Comparison of ENCODE assay signal across 14 cellular contexts in the genomic region with DNA sequence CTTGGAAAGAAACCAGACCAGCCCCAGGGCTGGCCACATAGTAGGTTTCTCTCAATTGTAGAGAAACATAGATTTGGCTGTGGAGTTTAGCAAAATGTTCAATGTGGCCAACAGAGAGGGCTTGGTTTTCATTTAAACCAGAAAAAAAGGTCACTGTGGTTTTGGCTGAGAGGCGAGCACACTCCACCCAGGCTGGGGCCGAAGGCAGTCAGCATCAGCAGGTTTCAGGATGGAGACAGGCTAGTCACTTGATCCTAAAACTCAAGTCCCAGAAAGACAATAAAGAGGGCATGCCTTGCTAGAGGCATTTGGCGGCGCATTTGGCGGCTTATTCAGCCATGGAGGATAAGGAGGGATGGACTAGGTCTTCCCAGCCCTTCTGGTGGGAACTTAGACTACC. TPM values are rescaled to one million over a fixed set of nuclear protein-coding genes. Genes with fewer than 3 reads are reported as not detected.
DNase-seq lines count a peak whose midpoint lies in the region; ATAC-seq, FAIRE-seq and TF ChIP-seq lines count a peak whose summit lies in the region.
"Had no signal": no experiment of that assay in that cellular context is flagged by ENCODE, and none has a peak within 500 bp of the region (broad histone marks: within the 10 kb centered on the region; RNA-seq: fewer than 3 reads in every experiment).

No MANE protein-coding gene starts in this region.

- peak overlapping the region; percentile 69 to 79 for H3K27ac ChIP-seq in A549
- H3K27ac ChIP-seq: neural progenitor cell had no signal

- no peak for TF ChIP-seq CTCF in A549 (IDR thresholded peaks at IDR 0.05)
- no peak for TF ChIP-seq CTCF in osteocyte (IDR thresholded peaks at IDR 0.05)

- no peak for TF ChIP-seq RAD21 in A549 (conservative IDR thresholded peaks at IDR 0.05 in 1 of 2, IDR thresholded peaks at IDR 0.05 in 1 of 2)

- POLR2A ChIA-PET in A549 (lab: Yijun Ruan, JAX): no interaction called here

- H3K9me3 ChIP-seq in A549: peaks cover 17% of the 10 kb centered on the region
- H3K9me3 ChIP-seq: BE2C had no signal

- H3K9me3 Mint-ChIP-seq in T-helper 1 cell treated with Interleukin-12 subunit alpha and Interleukin-12 subunit beta and Interleukin-4 antibody, amounts not matched to agents 30 μg/mL and 1 μg/mL, for 36 hours: peaks cover 5% of the 10 kb centered on the region
- H3K9me3 Mint-ChIP-seq in osteocyte (ENCODE audit: unreplicated experiment): peaks cover 7% of the 10 kb centered on the region
- H3K9me3 Mint-ChIP-seq: neural progenitor cell had no signal

- no peak for ATAC-seq in A549
- peak; percentile 49 for ATAC-seq in GM19351 (IDR thresholded peaks at IDR 0.05; ENCODE audit: unreplicated experiment)
- no peak for ATAC-seq in HG03039 (IDR thresholded peaks at IDR 0.05; ENCODE audit: unreplicated experiment)
- no peak for ATAC-seq in HG03460 (IDR thresholded peaks at IDR 0.05; ENCODE audit: unreplicated experiment)

- H3K4me2 ChIP-seq in A549: peak overlapping the region; percentile 49
- H3K4me2 ChIP-seq: neural progenitor cell had no signal

- CTCF ChIA-PET in A549 (lab: Yijun Ruan, JAX): interaction anchor here (1.3 kb wide), 1 partner anchor 12 kb away, joined by 3 read pairs; no protein-coding TSS in a partner anchor

- no peak for TF ChIP-seq POLR2A in A549 (IDR thresholded peaks at IDR 0.05; ENCODE audit: low read length)

- peaks cover 68% of the 10 kb centered on the region for H3K36me3 Mint-ChIP-seq in T-helper 1 cell treated with Interleukin-12 subunit alpha and Interleukin-12 subunit beta and Interleukin-4 antibody, amounts not matched to agents 30 μg/mL and 1 μg/mL, for 36 hours (ENCODE audit: low read depth)
- no peaks in the 10 kb centered on the region for H3K36me3 Mint-ChIP-seq in osteocyte (ENCODE audit: unreplicated experiment)

- no peak for TF ChIP-seq EP300 in A549 (IDR thresholded peaks at IDR 0.05)

- H3K27me3 Mint-ChIP-seq in T-helper 1 cell treated with Interleukin-12 subunit alpha and Interleukin-12 subunit beta and Interleukin-4 antibody, amounts not matched to agents 30 μg/mL and 1 μg/mL, for 36 hours (ENCODE audit: low read depth): no peaks in the 10 kb centered on the region
- no peaks in the 10 kb centered on the region for H3K27me3 Mint-ChIP-seq in osteocyte (ENCODE audit: unreplicated experiment)

- no peak overlapping the region for H3K4me3 Mint-ChIP-seq in T-helper 1 cell treated with Interleukin-12 subunit alpha and Interleukin-12 subunit beta and Interleukin-4 antibody, amounts not matched to agents 30 μg/mL and 1 μg/mL, for 36 hours
- no peak overlapping the region for H3K4me3 Mint-ChIP-seq in osteocyte (ENCODE audit: unreplicated experiment)
- H3K4me3 Mint-ChIP-seq: neural progenitor cell had no signal

- no peak for FAIRE-seq in A549 (lab: Jason Lieb, UNC)
- FAIRE-seq: GM19239 had no signal

- peaks cover 12% of the 10 kb centered on the region for H3K4me1 ChIP-seq in A549
- H3K4me1 ChIP-seq: BE2C, neural progenitor cell had no signal

- H3K4me1 Mint-ChIP-seq in T-helper 1 cell treated with Interleukin-12 subunit alpha and Interleukin-12 subunit beta and Interleukin-4 antibody, amounts not matched to agents 30 μg/mL and 1 μg/mL, for 36 hours (ENCODE audit: low read depth): peaks cover 21% of the 10 kb centered on the region
- no peaks in the 10 kb centered on the region for H3K4me1 Mint-ChIP-seq in osteocyte (ENCODE audit: unreplicated experiment)
- H3K4me1 Mint-ChIP-seq: neural progenitor cell had no signal

- 91% methylated on average over 5 of the region's 5 CpGs for WGBS in A549 (ENCODE audit: missing lambda C conversion rate)

- H3K27ac Mint-ChIP-seq in T-helper 1 cell treated with Interleukin-12 subunit alpha and Interleukin-12 subunit beta and Interleukin-4 antibody, amounts not matched to agents 30 μg/mL and 1 μg/mL, for 36 hours: peak overlapping the region; percentile 77
- no peak overlapping the region for H3K27ac Mint-ChIP-seq in osteocyte (ENCODE audit: unreplicated experiment)
- H3K27ac Mint-ChIP-seq: neural progenitor cell had no signal

- H3K4me3 ChIP-seq in A549: no peak overlapping the region
- H3K4me3 ChIP-seq: neural progenitor cell had no signal

- DNase-seq in A549 (ENCODE audit: low read depth in 1 of 2, low spot score in 1 of 2) (no peak), foreskin melanocyte (peak; percentile 32), osteocyte (ENCODE audit: extremely low spot score, unreplicated experiment) (no peak)
- no peak for DNase-seq in activated effector memory CD4-positive, alpha-beta T cell treated with anti-CD3 and anti-CD28 coated beads, Interleukin-2, amount 50 U/mL, for 16 hours
- DNase-seq: BE2C; cerebellar nuclear complex; NCI-H1105; stimulated activated naive CD4-positive, alpha-beta T cell had no signal

TF ChIP-seq in A549, 52 proteins besides CTCF, POLR2A, EP300 and RAD21:
- no peak for TF ChIP-seq CHD2 (IDR thresholded peaks at IDR 0.05; ENCODE audit: low read length, partially characterized antibody)
- TF ChIP-seq TFCP2L1 (CRISPR knock-in tag; IDR thresholded peaks at IDR 0.05): no peak
- TF ChIP-seq PHF8 (IDR thresholded peaks at IDR 0.05; ENCODE audit: borderline replicate concordance, low read depth): no peak
- TF ChIP-seq HOXB5 (CRISPR knock-in tag; IDR thresholded peaks at IDR 0.05): no peak
- no peak for TF ChIP-seq EHMT2 (IDR thresholded peaks at IDR 0.05; ENCODE audit: low read depth)
- no peak for TF ChIP-seq NR3C1 (IDR thresholded peaks at IDR 0.05)
- no peak for TF ChIP-seq JUNB (IDR thresholded peaks at IDR 0.05)
- TF ChIP-seq, protein P1, sequence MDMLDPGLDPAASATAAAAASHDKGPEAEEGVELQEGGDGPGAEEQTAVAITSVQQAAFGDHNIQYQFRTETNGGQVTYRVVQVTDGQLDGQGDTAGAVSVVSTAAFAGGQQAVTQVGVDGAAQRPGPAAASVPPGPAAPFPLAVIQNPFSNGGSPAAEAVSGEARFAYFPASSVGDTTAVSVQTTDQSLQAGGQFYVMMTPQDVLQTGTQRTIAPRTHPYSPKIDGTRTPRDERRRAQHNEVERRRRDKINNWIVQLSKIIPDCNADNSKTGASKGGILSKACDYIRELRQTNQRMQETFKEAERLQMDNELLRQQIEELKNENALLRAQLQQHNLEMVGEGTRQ (IDR thresholded peaks at IDR 0.05): no peak
- no peak for TF ChIP-seq FOXS1 (CRISPR knock-in tag; IDR thresholded peaks at IDR 0.05)
- no peak for TF ChIP-seq CBX2 (IDR thresholded peaks at IDR 0.05; ENCODE audit: borderline replicate concordance, low read depth)
- no peak for TF ChIP-seq HOXA7 (CRISPR knock-in tag; IDR thresholded peaks at IDR 0.05)
- TF ChIP-seq SMC3 (IDR thresholded peaks at IDR 0.05): no peak
- no peak for TF ChIP-seq HOXB13 (CRISPR knock-in tag; IDR thresholded peaks at IDR 0.05; ENCODE audit: low read depth)
- no peak for TF ChIP-seq RFX5 (IDR thresholded peaks at IDR 0.05)
- no peak for TF ChIP-seq HDAC2 (IDR thresholded peaks at IDR 0.05)
- TF ChIP-seq JUN (IDR thresholded peaks at IDR 0.05): no peak
- TF ChIP-seq SREBF2 (IDR thresholded peaks at IDR 0.05): no peak
- no peak for TF ChIP-seq RNF2 (IDR thresholded peaks at IDR 0.05; ENCODE audit: borderline replicate concordance, low read depth)
- no peak for TF ChIP-seq CHD4 (IDR thresholded peaks at IDR 0.05; ENCODE audit: borderline replicate concordance)

RNA-seq across cellular contexts. Expression of a gene that starts 28.6 kb away (rescaled TPM):
- polyA plus RNA-seq in A549 (2011; rRNA removed) (18.8 and 21.4 TPM in 2 replicates), A549 (2017; fragmentation: RNase III; extraction: RNeasy Plus Mini Kit Qiagen cat#74134 plus additional on column Dnase treatment) (12.2 to 12.9 TPM (median 12.5 TPM) in 3 replicates)
- polyA plus RNA-seq in A549 (2012; cell fraction: cytosol; rRNA removed): 8.0 and 10.2 TPM in 2 replicates
- polyA plus RNA-seq in A549 (2012; cell fraction: nucleus; rRNA removed): 5.4 and 7.4 TPM in 2 replicates
- 15.9 and 17.4 TPM in 2 replicates for polyA minus RNA-seq in A549 (2011; rRNA and poly(A)+ RNA removed)
- 1.3 and 1.5 TPM in 2 replicates for total RNA-seq in osteocyte
